ENCODE assay signal across 8 cellular contexts in genomic region chrX:135974279-135974856, GRCh38.
A peak's percentile ranks its signal among the peaks of the same experiment; 100 is the strongest.
DNase-seq lines count a peak whose midpoint lies in the region; ATAC-seq lines count a peak whose summit lies in the region.

No MANE protein-coding gene starts in this region.

- H3K9me3 Mint-ChIP-seq in effector memory CD8-positive, alpha-beta T cell: no peaks in the 10 kb centered on the region

- DNase-seq in ELF-1 (ENCODE audit: low read depth, low spot score) (peak; percentile 46), NCI-H1092 (lab: John Stamatoyannopoulos, UW) (peak; percentile 63), midbrain (lab: John Stamatoyannopoulos, UW) (peak; percentile 60), GF-D8 (lab: John Stamatoyannopoulos, UW) (no peak)
- peak; percentile 69 to 70 for DNase-seq in activated CD4-positive, alpha-beta T cell treated with anti-CD3 and anti-CD28 coated beads, Interleukin-2, amount 50 U/mL, for 4 hours
- DNase-seq in effector memory CD8-positive, alpha-beta T cell: peak; percentile 21 to 32 (median 21)
- DNase-seq in stimulated activated CD8-positive, alpha-beta memory T cell treated with anti-CD3 and anti-CD28 coated beads, Interleukin-2, amount 100 ng/mL, for 1 hour (ENCODE audit: low read depth in 2 of 2): peak; percentile 32 to 63

- peak overlapping the region in 1 of 2 donors; percentile 74 for H3K27ac Mint-ChIP-seq in effector memory CD8-positive, alpha-beta T cell

- peak overlapping the region; percentile 79 to 81 for H3K4me3 Mint-ChIP-seq in effector memory CD8-positive, alpha-beta T cell

- ATAC-seq in effector memory CD8-positive, alpha-beta T cell (replicated peaks): peak; percentile 23
- ATAC-seq in GM18517 (IDR thresholded peaks at IDR 0.05; ENCODE audit: unreplicated experiment): no peak

- H3K4me1 Mint-ChIP-seq in effector memory CD8-positive, alpha-beta T cell (ENCODE audit: low read depth in 2 of 2): peaks cover 21 to 26% of the 10 kb centered on the region in 2 donors

- no peaks in the 10 kb centered on the region for H3K27me3 Mint-ChIP-seq in effector memory CD8-positive, alpha-beta T cell

- H3K36me3 Mint-ChIP-seq in effector memory CD8-positive, alpha-beta T cell (ENCODE audit: insufficient read depth): peaks cover 12% of the 10 kb centered on the region
